In genomic region chr1:180981596-180982387, GRCh38 we compare ENCODE assay signal across 1 cellular context.
TF ChIP-seq lines count a peak whose summit lies in the region.

No MANE protein-coding gene starts in this region.

TF ChIP-seq in SK-N-SH, 30 proteins besides CTCF, POLR2A, EP300 and RAD21 (continued from another document):
- TF ChIP-seq USF1 (IDR thresholded peaks at IDR 0.05; ENCODE audit: borderline replicate concordance, low read depth) = no peak
- no peak for TF ChIP-seq SMC3 (IDR thresholded peaks at IDR 0.05; ENCODE audit: low read depth, low read length)
